Comparison of ENCODE assay signal across 8 cellular contexts in the genomic region with DNA sequence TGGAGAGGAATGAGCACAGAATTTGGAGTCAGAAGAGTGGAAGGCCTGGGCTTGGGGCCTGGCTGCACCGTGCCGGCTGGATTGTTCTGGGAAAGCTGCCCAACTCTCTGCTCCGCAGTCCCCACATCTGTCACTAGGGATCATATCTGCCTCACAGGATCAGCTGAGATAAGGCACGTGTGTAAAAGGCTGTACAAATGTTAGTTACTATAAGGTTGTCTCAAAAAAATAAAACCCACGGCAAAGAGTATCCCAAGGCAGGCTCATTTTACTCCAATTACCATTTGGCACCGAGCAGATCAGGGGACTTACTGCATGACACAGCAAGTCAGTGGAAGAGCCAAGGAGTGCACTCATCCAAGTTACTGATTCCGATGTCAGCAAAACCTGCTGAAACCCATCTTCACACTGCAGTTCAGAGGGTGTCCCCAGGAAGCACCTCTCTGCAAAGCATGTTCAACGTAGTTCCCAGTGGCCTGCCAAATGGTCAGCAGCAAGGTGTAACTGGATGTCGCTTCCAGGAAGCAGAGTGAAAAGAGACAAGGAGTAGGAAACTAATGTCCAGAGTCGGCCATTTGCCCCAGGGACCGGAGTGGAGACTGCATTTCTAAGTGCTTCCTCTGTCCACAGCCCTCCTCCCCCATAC. TPM values are rescaled to one million over a fixed set of nuclear protein-coding genes. Genes with fewer than 3 reads are reported as not detected.
DNase-seq lines count a peak whose midpoint lies in the region; ATAC-seq and TF ChIP-seq lines count a peak whose summit lies in the region.

No MANE protein-coding gene starts in this region.

- no peak for TF ChIP-seq EP300 in sigmoid colon (IDR thresholded peaks at IDR 0.05)

- H3K27ac ChIP-seq in heart right ventricle (peak overlapping the region; percentile 11 to 99 (median 96)), sigmoid colon (peak overlapping the region; percentile 75 to 97 (median 92))

- peak; percentile 9 for DNase-seq in NCI-H2029 (lab: John Stamatoyannopoulos, UW)
- DNase-seq in NCI-H2029 treated with DMSO at 0.1 percent for 48 hours (lab: John Stamatoyannopoulos, UW) = no peak
- peak; percentile 69 for DNase-seq in adipocyte (ENCODE audit: low read depth)
- peak; percentile 64 to 77 for DNase-seq in heart right ventricle
- peak; percentile 76 for DNase-seq in sigmoid colon
- no peak for DNase-seq in NCI-H526 treated with DMSO at 0.1 percent for 48 hours (lab: John Stamatoyannopoulos, UW)
- no peak for DNase-seq in activated naive CD4-positive, alpha-beta T cell treated with Interleukin-2 at 50 U/mL for 16 hours
- no peak for DNase-seq in activated CD4-positive, CD25-positive, alpha-beta regulatory T cell (lab: John Stamatoyannopoulos, UW)

- WGBS in heart right ventricle, 2 donors = 8 to 10% methylated on average over 11 of the region's 11 CpGs
- WGBS in sigmoid colon, 2 donors = 43 to 64% methylated on average over 11 of the region's 11 CpGs

- TF ChIP-seq CTCF in heart right ventricle (IDR thresholded peaks at IDR 0.05) (peak in 7 of 9 donors; percentile 14 to 50 (median 39)), sigmoid colon (IDR thresholded peaks at IDR 0.05) (peak in 1 of 4 experiments; percentile 18)

- intact Hi-C loops in heart right ventricle (cut with DNase I) = no loop called here
- intact Hi-C loops in sigmoid colon (cut with DNase I) = no loop called here

- H3K36me3 ChIP-seq in adipocyte (ENCODE audit: control insufficient read depth, insufficient read depth, low read length, severe bottlenecking) = no peaks in the 10 kb centered on the region
- H3K36me3 ChIP-seq in heart right ventricle = no peaks in the 10 kb centered on the region
- H3K36me3 ChIP-seq in sigmoid colon = no peaks in the 10 kb centered on the region

- H3K4me3 ChIP-seq in adipocyte (ENCODE audit: low read length) (peak overlapping the region; percentile 35), heart right ventricle (peak overlapping the region in 1 of 10 donors; percentile 19), sigmoid colon (no peak overlapping the region)

- H3K9me3 ChIP-seq in adipocyte (ENCODE audit: control insufficient read depth, low read length) (no peaks in the 10 kb centered on the region), heart right ventricle (no peaks in the 10 kb centered on the region), sigmoid colon (no peaks in the 10 kb centered on the region)

- H3K27me3 ChIP-seq in adipocyte (replicated peaks; ENCODE audit: control insufficient read depth, insufficient read depth, low read length) = no peaks in the 10 kb centered on the region
- no peaks in the 10 kb centered on the region for H3K27me3 ChIP-seq in heart right ventricle
- H3K27me3 ChIP-seq in sigmoid colon = no peaks in the 10 kb centered on the region

- H3K9ac ChIP-seq in adipocyte (ENCODE audit: low read length) = peak overlapping the region; percentile 84

- ATAC-seq in heart right ventricle = peak; percentile 23 to 47 (median 42)

- peaks cover 35% of the 10 kb centered on the region for H3K4me1 ChIP-seq in adipocyte (ENCODE audit: control insufficient read depth, insufficient read depth, low read length)
- peaks cover 21 to 44% (median 42%) of the 10 kb centered on the region in 9 donors for H3K4me1 ChIP-seq in heart right ventricle
- peaks cover 0 to 38% (median 33%) of the 10 kb centered on the region in 4 donors for H3K4me1 ChIP-seq in sigmoid colon

- no peak for TF ChIP-seq POLR2A in sigmoid colon (IDR thresholded peaks at IDR 0.05)

RNA-seq across cellular contexts. Expression of a gene that starts 18.1 kb away (rescaled TPM):
- total RNA-seq in heart right ventricle = 10 to 100 TPM; 13.2 to 30.9 (median 18.5) TPM
- 10 to 100 TPM; 19.1 to 24.6 TPM for polyA plus RNA-seq in heart right ventricle
- total RNA-seq in sigmoid colon = 100 to 1,000 TPM in 1 of 4 donors, 10 to 100 TPM in 3; 19.6 to 104 (median 72.1) TPM
- polyA plus RNA-seq in sigmoid colon = 10 to 100 TPM; 10.8 to 29.2 (median 10.9) TPM

RNA-seq across cellular contexts. Expression of a gene that starts 24.6 kb away (rescaled TPM):
- total RNA-seq in heart right ventricle (1 to 10 TPM in 2 of 10 donors, under 1 TPM in 7, not detected in 1; 0.19 to 1.5 (median 0.37) TPM), sigmoid colon (under 1 TPM in 1 of 4 donors, not detected in 3; 0.28 TPM)
- polyA plus RNA-seq in heart right ventricle (under 1 TPM; 0.15 to 0.39 TPM), sigmoid colon (under 1 TPM in 2 of 3 donors, not detected in 1; 0.44 to 0.60 TPM)

Comparison
In these comparisons a context has a peak if more than half of its experiments do, and no peak if none do; other contexts are left out.
1. DNase-seq: peak in NCI-H2029 (single experiment), adipocyte (single experiment), heart right ventricle (2 of 2) and sigmoid colon (single experiment); none in NCI-H2029 treated with DMSO at 0.1 percent for 48 hours (single experiment), NCI-H526 treated with DMSO at 0.1 percent for 48 hours (single experiment), activated naive CD4-positive, alpha-beta T cell treated with Interleukin-2 at 50 U/mL for 16 hours (single experiment) and activated CD4-positive, CD25-positive, alpha-beta regulatory T cell (0 of 4).